Comparison of ENCODE assay signal across 12 cellular contexts in the genomic region with DNA sequence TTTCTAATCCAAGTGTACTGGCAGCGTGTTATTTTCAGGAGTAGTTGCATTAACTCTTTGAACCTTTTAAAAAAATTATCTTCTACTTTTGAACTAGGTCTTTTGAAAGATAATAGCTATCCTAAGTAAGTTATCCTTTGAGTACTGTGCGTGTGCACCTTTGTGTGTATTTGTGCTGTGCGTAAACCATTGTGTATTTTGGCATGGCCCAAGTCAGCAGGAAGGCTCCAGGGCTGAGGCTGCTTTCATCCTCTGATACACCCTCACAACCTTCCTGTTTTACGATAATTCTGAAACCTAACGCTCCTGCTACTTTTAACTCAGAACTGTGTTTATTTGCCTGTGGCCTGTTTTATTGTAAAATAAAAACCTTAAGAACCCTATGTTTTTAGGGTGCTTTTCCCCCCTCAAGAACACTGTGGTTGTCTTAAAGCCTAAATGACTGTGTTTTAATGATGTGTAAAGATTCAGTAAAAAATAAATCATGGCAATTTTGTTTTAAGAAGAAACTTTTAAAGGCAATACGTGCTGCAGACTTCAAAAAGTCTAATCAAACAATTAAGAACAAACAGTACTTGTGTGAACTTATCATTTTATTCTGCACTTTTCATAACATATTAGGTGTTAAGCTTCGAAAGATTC. TPM values are rescaled to one million over a fixed set of nuclear protein-coding genes. Genes with fewer than 3 reads are reported as not detected.
DNase-seq lines count a peak whose midpoint lies in the region; ATAC-seq and TF ChIP-seq lines count a peak whose summit lies in the region.
"Had no signal": no experiment of that assay in that cellular context is flagged by ENCODE, and none has a peak within 500 bp of the region (broad histone marks: within the 10 kb centered on the region; RNA-seq: fewer than 3 reads in every experiment).

No MANE protein-coding gene starts in this region.

- CTCF ChIA-PET in PC-3 (lab: Charles Lee): interaction anchor here (0.6 to 2.1 kb wide), 3 partner anchors 18 to 32 kb away, joined by 3 to 5 read pairs (median 4); no protein-coding TSS in a partner anchor

- H3F3A ChIP-seq in PC-3 (ENCODE audit: low read length, unreplicated experiment): no peaks in the 10 kb centered on the region

- DNase-seq in CD1c-positive myeloid dendritic cell (ENCODE audit: extremely low spot score) (peak; percentile 7), PC-3 (peak; percentile 80), lung microvascular endothelial cell (ENCODE audit: low read depth in 2 of 2) (peak; percentile 9 to 74), Peyer's patch (no peak), head of caudate nucleus (no peak)
- DNase-seq in central memory CD4-positive, alpha-beta T cell: no peak
- DNase-seq: body of pancreas; PC-9; stimulated activated CD4-positive, alpha-beta T cell treated with anti-CD3 and anti-CD28 coated beads, Interleukin-2, amount 100 ng/mL, for 24 hours had no signal

- H3K4me1 ChIP-seq in PC-3 (ENCODE audit: insufficient read depth, low read length) (peaks cover 58% of the 10 kb centered on the region), Peyer's patch (no peaks in the 10 kb centered on the region)
- H3K4me1 ChIP-seq: body of pancreas had no signal

- no peaks in the 10 kb centered on the region for H3K79me2 ChIP-seq in PC-3 (ENCODE audit: low read length)

- H3K27ac ChIP-seq in PC-3 (ENCODE audit: low read length): peak overlapping the region; percentile 90
- peak overlapping the region in 1 of 4 donors; percentile 11 for H3K27ac ChIP-seq in Peyer's patch
- H3K27ac ChIP-seq: body of pancreas, PC-9, suprapubic skin had no signal

- H3K4me3 ChIP-seq in PC-3 (ENCODE audit: low read length): peak overlapping the region; percentile 50
- H3K4me3 ChIP-seq in Peyer's patch: no peak overlapping the region
- H3K4me3 ChIP-seq: body of pancreas, PC-9, suprapubic skin had no signal

- intact Hi-C loops in PC-3 (cut with micrococcal nuclease): loop anchor here (1.0 to 5.0 kb wide), 3 partner anchors 44 to 196 kb away; no protein-coding TSS in a partner anchor
- intact Hi-C loops in head of caudate nucleus (cut with DNase I): no loop called here

- POLR2A ChIA-PET in PC-3 (lab: Charles Lee; ENCODE audit: unreplicated experiment): interaction anchor here (0.6 to 1.4 kb wide), 3 partner anchors 11 to 164 kb away, joined by 3 to 4 read pairs (median 3); no protein-coding TSS in a partner anchor

- peak; percentile 56 for ATAC-seq in HG02870 (IDR thresholded peaks at IDR 0.05; ENCODE audit: unreplicated experiment)
- peak; percentile 82 for ATAC-seq in PC-3
- ATAC-seq in HG02798 (IDR thresholded peaks at IDR 0.05; ENCODE audit: poor library complexity, unreplicated experiment): no peak
- ATAC-seq: body of pancreas had no signal

- H3K9me2 ChIP-seq in PC-3 (replicated peaks; ENCODE audit: low read length): no peaks in the 10 kb centered on the region

- no peak for TF ChIP-seq CTCF in PC-3 (conservative IDR thresholded peaks at IDR 0.05; ENCODE audit: low read depth, low read length)
- no peak for TF ChIP-seq CTCF in Peyer's patch (IDR thresholded peaks at IDR 0.05)

- peak overlapping the region; percentile 81 for H3K4me2 ChIP-seq in PC-3 (ENCODE audit: low read length)
- H3K4me2 ChIP-seq: PC-9 had no signal

- H3K36me3 ChIP-seq in PC-3 (ENCODE audit: low read depth, low read length) (no peaks in the 10 kb centered on the region), Peyer's patch (no peaks in the 10 kb centered on the region)
- H3K36me3 ChIP-seq: suprapubic skin had no signal

- no peaks in the 10 kb centered on the region for H3K9me3 ChIP-seq in PC-3 (ENCODE audit: low read length)
- H3K9me3 ChIP-seq in Peyer's patch: no peaks in the 10 kb centered on the region
- H3K9me3 ChIP-seq: body of pancreas, suprapubic skin had no signal

- no peaks in the 10 kb centered on the region for H4K20me1 ChIP-seq in PC-3 (ENCODE audit: low read length)

- no peak for TF ChIP-seq POLR2A in Peyer's patch (IDR thresholded peaks at IDR 0.05)

- no TSS peak for BruUV-seq in PC-3 (replicated peaks; lab: Mats Ljungman, UMichigan)

- peak overlapping the region; percentile 47 for H2AFZ ChIP-seq in PC-3 (ENCODE audit: low read length)
- H2AFZ ChIP-seq: PC-9 had no signal

- peak overlapping the region; percentile 71 for H3K9ac ChIP-seq in PC-3 (ENCODE audit: low read length)

- no peaks in the 10 kb centered on the region for H3K27me3 ChIP-seq in PC-3 (ENCODE audit: low read length)
- H3K27me3 ChIP-seq in Peyer's patch: no peaks in the 10 kb centered on the region
- H3K27me3 ChIP-seq: body of pancreas, suprapubic skin had no signal

RNA-seq across cellular contexts. Expression of gene HDAC9, which starts 57.5 kb away (rescaled TPM):
- 6.8 and 7.8 TPM in 2 replicates for total RNA-seq in PC-3 (2014; rRNA removed)
- total RNA-seq in lung microvascular endothelial cell: 0.79 and 5.0 TPM in 2 replicates
- 10 to 100 TPM in 1 of 4 donors, 1 to 10 TPM in 2, under 1 TPM in 1; 0.88 to 75.9 (median 4.4) TPM for total RNA-seq in Peyer's patch

Comparison
In these comparisons a context has a peak if more than half of its experiments do, and no peak if none do; other contexts are left out.
1. DNase-seq: peak in CD1c-positive myeloid dendritic cell (single experiment), PC-3 (single experiment) and lung microvascular endothelial cell (2 of 2); none in central memory CD4-positive, alpha-beta T cell (single experiment), Peyer's patch (0 of 3) and head of caudate nucleus (0 of 42).